ENCODE assay signal across 1 cellular context in the genomic region with DNA sequence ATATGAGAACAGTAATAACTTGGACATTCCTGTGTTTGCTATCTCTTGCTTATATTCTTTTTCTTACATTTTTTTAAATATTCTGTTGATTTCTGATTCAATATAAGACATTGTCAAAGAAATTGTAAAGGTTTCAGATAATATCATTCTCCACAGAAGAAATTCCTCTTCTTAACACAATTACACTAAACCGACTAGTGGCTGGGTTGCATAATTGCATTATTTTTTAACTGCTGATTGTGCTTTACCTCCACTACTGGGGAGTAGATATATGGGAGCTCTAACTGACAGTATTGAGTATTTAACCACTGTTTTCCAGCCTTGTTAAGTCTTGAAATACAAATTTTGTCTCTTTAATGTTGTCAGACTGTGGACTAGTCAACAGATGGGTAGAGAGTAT.
TF ChIP-seq lines count a peak whose summit lies in the region.

No MANE protein-coding gene starts in this region.

TF ChIP-seq in GM12878, 131 proteins besides CTCF, POLR2A, EP300 and RAD21 (continued from another document):
- TF ChIP-seq, protein P1, sequence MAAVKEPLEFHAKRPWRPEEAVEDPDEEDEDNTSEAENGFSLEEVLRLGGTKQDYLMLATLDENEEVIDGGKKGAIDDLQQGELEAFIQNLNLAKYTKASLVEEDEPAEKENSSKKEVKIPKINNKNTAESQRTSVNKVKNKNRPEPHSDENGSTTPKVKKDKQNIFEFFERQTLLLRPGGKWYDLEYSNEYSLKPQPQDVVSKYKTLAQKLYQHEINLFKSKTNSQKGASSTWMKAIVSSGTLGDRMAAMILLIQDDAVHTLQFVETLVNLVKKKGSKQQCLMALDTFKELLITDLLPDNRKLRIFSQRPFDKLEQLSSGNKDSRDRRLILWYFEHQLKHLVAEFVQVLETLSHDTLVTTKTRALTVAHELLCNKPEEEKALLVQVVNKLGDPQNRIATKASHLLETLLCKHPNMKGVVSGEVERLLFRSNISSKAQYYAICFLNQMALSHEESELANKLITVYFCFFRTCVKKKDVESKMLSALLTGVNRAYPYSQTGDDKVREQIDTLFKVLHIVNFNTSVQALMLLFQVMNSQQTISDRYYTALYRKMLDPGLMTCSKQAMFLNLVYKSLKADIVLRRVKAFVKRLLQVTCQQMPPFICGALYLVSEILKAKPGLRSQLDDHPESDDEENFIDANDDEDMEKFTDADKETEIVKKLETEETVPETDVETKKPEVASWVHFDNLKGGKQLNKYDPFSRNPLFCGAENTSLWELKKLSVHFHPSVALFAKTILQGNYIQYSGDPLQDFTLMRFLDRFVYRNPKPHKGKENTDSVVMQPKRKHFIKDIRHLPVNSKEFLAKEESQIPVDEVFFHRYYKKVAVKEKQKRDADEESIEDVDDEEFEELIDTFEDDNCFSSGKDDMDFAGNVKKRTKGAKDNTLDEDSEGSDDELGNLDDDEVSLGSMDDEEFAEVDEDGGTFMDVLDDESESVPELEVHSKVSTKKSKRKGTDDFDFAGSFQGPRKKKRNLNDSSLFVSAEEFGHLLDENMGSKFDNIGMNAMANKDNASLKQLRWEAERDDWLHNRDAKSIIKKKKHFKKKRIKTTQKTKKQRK (IDR thresholded peaks at IDR 0.05; ENCODE audit: low read depth, low read length) = no peak
- TF ChIP-seq HCFC1 (IDR thresholded peaks at IDR 0.05; ENCODE audit: low read length) (no peak), HDAC6 (IDR thresholded peaks at IDR 0.05; ENCODE audit: unreplicated experiment) (no peak), IKZF2 (IDR thresholded peaks at IDR 0.05) (no peak)
